ENCODE assay signal across 20 cellular contexts in genomic region chr13:28573595-28574373, GRCh38.
DNase-seq lines count a peak whose midpoint lies in the region; FAIRE-seq and TF ChIP-seq lines count a peak whose summit lies in the region.
"Had no signal": no experiment of that assay in that cellular context is flagged by ENCODE, and none has a peak within 500 bp of the region (broad histone marks: within the 10 kb centered on the region; RNA-seq: fewer than 3 reads in every experiment).

No MANE protein-coding gene starts in this region.

- H2BK5ac ChIP-seq in trophoblast cell (ENCODE audit: low read depth, low read length, poor library complexity): no peak overlapping the region

- intact Hi-C loops in colonic mucosa (cut with DNase I): no loop called here
- intact Hi-C loops in OCI-LY7 (cut with micrococcal nuclease; ENCODE audit: unreplicated experiment): no loop called here

- no peak for TF ChIP-seq CTCF in colonic mucosa (IDR thresholded peaks at IDR 0.05)
- TF ChIP-seq CTCF in OCI-LY7 (conservative IDR thresholded peaks at IDR 0.05; ENCODE audit: low read length): no peak

- no peak overlapping the region for H4K12ac ChIP-seq in trophoblast cell (ENCODE audit: low read depth, low read length)

- H3K9ac ChIP-seq in colonic mucosa (ENCODE audit: low read depth in 2 of 2, low read length in 2 of 2) (no peak overlapping the region), trophoblast cell (ENCODE audit: low read length) (no peak overlapping the region)

- H2AFZ ChIP-seq in trophoblast cell (ENCODE audit: insufficient read depth, low read length, poor library complexity): no peak overlapping the region
- no peak overlapping the region for H2AFZ ChIP-seq in OCI-LY7 (ENCODE audit: low read length)

- no peak overlapping the region for H3K4me3 ChIP-seq in colonic mucosa
- no peak overlapping the region for H3K4me3 ChIP-seq in trophoblast cell (ENCODE audit: low read depth, low read length)
- no peak overlapping the region for H3K4me3 ChIP-seq in OCI-LY7 (ENCODE audit: low read depth, low read length, poor library complexity, severe bottlenecking)
- H3K4me3 ChIP-seq: MG63 had no signal

- POLR2A ChIA-PET in OCI-LY7 (lab: Charles Lee): no interaction called here

- H3K79me1 ChIP-seq in trophoblast cell (ENCODE audit: low read length): no peaks in the 10 kb centered on the region

- no peak for TF ChIP-seq POLR2A in H54 (IDR thresholded peaks at IDR 0.05; ENCODE audit: low read depth, low read length)

- peaks cover 17% of the 10 kb centered on the region for H3K4me1 Mint-ChIP-seq in activated T-cell treated with anti-CD3 and anti-CD28 coated beads, Interleukin-2, amount 50 U/mL, for 24 hours (ENCODE audit: low read depth)

- H3K9me2 ChIP-seq in OCI-LY7 (ENCODE audit: insufficient read depth, low read length): no peaks in the 10 kb centered on the region

- no peak overlapping the region for H3K18ac ChIP-seq in trophoblast cell (ENCODE audit: low read length)

- no peak overlapping the region for H3K4me3 Mint-ChIP-seq in activated T-cell treated with anti-CD3 and anti-CD28 coated beads, Interleukin-2, amount 50 U/mL, for 24 hours
- H3K4me3 Mint-ChIP-seq: H9, WTC11 had no signal

- H3K4ac ChIP-seq in trophoblast cell (ENCODE audit: low read depth, low read length): no peak overlapping the region

- H3K79me2 ChIP-seq in trophoblast cell (ENCODE audit: control insufficient read depth, insufficient read depth, low read length, poor library complexity) (no peaks in the 10 kb centered on the region), OCI-LY7 (ENCODE audit: insufficient read depth, low read depth, low read length) (no peaks in the 10 kb centered on the region)

- no peaks in the 10 kb centered on the region for H4K20me1 ChIP-seq in OCI-LY7 (ENCODE audit: insufficient read depth, low read length)

- no peak overlapping the region for H4K8ac ChIP-seq in trophoblast cell (ENCODE audit: low read depth, low read length)

- H3K27me3 ChIP-seq in colonic mucosa (no peaks in the 10 kb centered on the region), trophoblast cell (ENCODE audit: insufficient read depth, low read length) (no peaks in the 10 kb centered on the region)
- H3K27me3 ChIP-seq: MG63 had no signal

- no peak for FAIRE-seq in H54 (lab: Jason Lieb, UNC)
- FAIRE-seq: A204.1, islet of Langerhans had no signal

- no peak overlapping the region for H2AK5ac ChIP-seq in trophoblast cell (ENCODE audit: low read length)

- peaks cover 5% of the 10 kb centered on the region for H3K27me3 Mint-ChIP-seq in activated T-cell treated with anti-CD3 and anti-CD28 coated beads, Interleukin-2, amount 50 U/mL, for 24 hours

- no peak for DNase-seq in activated T-cell treated with anti-CD3 and anti-CD28 coated beads, Interleukin-2, amount 50 U/mL, for 24 hours
- no peak for DNase-seq in activated T-cell treated with anti-CD3 and anti-CD28 coated beads, Interleukin-2, amount 50 U/mL, for 48 hours
- DNase-seq in NOMO-1 (lab: John Stamatoyannopoulos, UW; ENCODE audit: unreplicated experiment in 2 of 2): peak; percentile 91 to 97
- DNase-seq in colonic mucosa: no peak
- peak; percentile 79 to 88 for DNase-seq in trophoblast cell
- no peak for DNase-seq in H54 (ENCODE audit: insufficient read length, low spot score)
- DNase-seq in OCI-LY7 (ENCODE audit: low spot score): no peak
- no peak for DNase-seq in DMS114 treated with DMSO at 0.1 percent for 48 hours (lab: John Stamatoyannopoulos, UW; ENCODE audit: unreplicated experiment)
- DNase-seq: activated CD8-positive, alpha-beta memory T cell treated with anti-CD3 and anti-CD28 coated beads for 24 hours; central memory CD4-positive, alpha-beta T cell; DND-41; effector memory CD4-positive, alpha-beta T cell; H9; NCI-H187 treated with DMSO at 0.1 percent for 48 hours; NCI-H446 had no signal

- no peak overlapping the region for H3K23ac ChIP-seq in trophoblast cell (ENCODE audit: low read length)

- H3K36me3 ChIP-seq in colonic mucosa: no peaks in the 10 kb centered on the region
- H3K36me3 ChIP-seq in trophoblast cell (ENCODE audit: control insufficient read depth in 1 of 2, insufficient read depth in 2 of 2, low read length in 2 of 2): no peaks in the 10 kb centered on the region
- H3K36me3 ChIP-seq in OCI-LY7 (ENCODE audit: insufficient read depth, low read length): no peaks in the 10 kb centered on the region
- H3K36me3 ChIP-seq: MG63 had no signal

- CTCF ChIA-PET in OCI-LY7 (lab: Charles Lee; ENCODE audit: unreplicated experiment): no interaction called here

- H3K27ac ChIP-seq in colonic mucosa (peak overlapping the region; percentile 52), trophoblast cell (ENCODE audit: low read depth, low read length) (no peak overlapping the region), OCI-LY7 (ENCODE audit: low read depth, low read length, poor library complexity, severe bottlenecking) (no peak overlapping the region)
- H3K27ac ChIP-seq: C4-2B had no signal

- WGBS in trophoblast cell (ENCODE audit: extremely low coverage, insufficient coverage, insufficient read length): no CpG with 5 or more reads among the region's 11 CpGs

- H3K4me2 ChIP-seq in trophoblast cell (ENCODE audit: low read length): no peak overlapping the region
- no peak overlapping the region for H3K4me2 ChIP-seq in OCI-LY7 (ENCODE audit: low read length)

- no peak overlapping the region for H3K14ac ChIP-seq in trophoblast cell (ENCODE audit: low read length)

- no peak overlapping the region for H2BK120ac ChIP-seq in trophoblast cell (ENCODE audit: insufficient read depth, low read length, poor library complexity)

- peaks cover 5% of the 10 kb centered on the region for H3K9me3 Mint-ChIP-seq in activated T-cell treated with anti-CD3 and anti-CD28 coated beads, Interleukin-2, amount 50 U/mL, for 24 hours
- H3K9me3 Mint-ChIP-seq: H9, WTC11 had no signal

- H3K4me1 ChIP-seq in colonic mucosa (no peaks in the 10 kb centered on the region), trophoblast cell (ENCODE audit: control insufficient read depth in 1 of 2, insufficient read depth in 2 of 2, low read length in 2 of 2) (no peaks in the 10 kb centered on the region), OCI-LY7 (ENCODE audit: insufficient read depth, low read length, poor library complexity, severe bottlenecking) (no peaks in the 10 kb centered on the region)

- H3K36me3 Mint-ChIP-seq in activated T-cell treated with anti-CD3 and anti-CD28 coated beads, Interleukin-2, amount 50 U/mL, for 24 hours (ENCODE audit: low read depth): no peaks in the 10 kb centered on the region
- H3K36me3 Mint-ChIP-seq: WTC11 had no signal

- H2BK12ac ChIP-seq in trophoblast cell (ENCODE audit: low read length): no peak overlapping the region

- H3K27ac Mint-ChIP-seq in activated T-cell treated with anti-CD3 and anti-CD28 coated beads, Interleukin-2, amount 50 U/mL, for 24 hours: peak overlapping the region; percentile 93
- H3K27ac Mint-ChIP-seq: H9, WTC11 had no signal

- H4K91ac ChIP-seq in trophoblast cell (ENCODE audit: low read depth, low read length): no peak overlapping the region

- no TSS peak for BruUV-seq in OCI-LY7 (replicated peaks; lab: Mats Ljungman, UMichigan)

- H3K9me3 ChIP-seq in colonic mucosa (no peaks in the 10 kb centered on the region), trophoblast cell (ENCODE audit: insufficient read depth, low read depth, low read length) (peaks cover 2% of the 10 kb centered on the region), OCI-LY7 (ENCODE audit: low read length) (no peaks in the 10 kb centered on the region)
- H3K9me3 ChIP-seq: MG63 had no signal

Comparison
In these comparisons a context has a peak if more than half of its experiments do, and no peak if none do; other contexts are left out.
1. DNase-seq: peak in NOMO-1 (2 of 2) and trophoblast cell (2 of 2); none in activated T-cell treated with anti-CD3 and anti-CD28 coated beads, Interleukin-2, amount 50 U/mL, for 24 hours (single experiment), activated T-cell treated with anti-CD3 and anti-CD28 coated beads, Interleukin-2, amount 50 U/mL, for 48 hours (0 of 2), colonic mucosa (single experiment), H54 (single experiment), OCI-LY7 (single experiment) and DMS114 treated with DMSO at 0.1 percent for 48 hours (single experiment).